Comparison of ENCODE assay signal across 25 cellular contexts in genomic region chr13:49407936-49408335, GRCh38.
"Had no signal": no experiment of that assay in that cellular context is flagged by ENCODE, and none has a peak within 500 bp of the region (broad histone marks: within the 10 kb centered on the region; RNA-seq: fewer than 3 reads in every experiment).

No MANE protein-coding gene starts in this region.

- H3K9me3 ChIP-seq: neutrophil, pancreas, prostate gland, right lobe of liver, thyroid gland had no signal

- H3K4me1 ChIP-seq: pancreas, prostate gland, right lobe of liver, thyroid gland, upper lobe of right lung, uterus had no signal

- DNase-seq: naive thymus-derived CD4-positive, alpha-beta T cell; natural killer cell; nucleus accumbens; pancreas; right cardiac atrium; right lobe of liver; stimulated activated CD4-positive, alpha-beta T cell treated with anti-CD3 and anti-CD28 coated beads, Interleukin-15, amount 100 ng/mL, for 24 hours; stimulated activated CD4-positive, alpha-beta T cell treated with anti-CD3 and anti-CD28 coated beads, Interleukin-2, amount 100 ng/mL, for 24 hours; stimulated activated CD4-positive, alpha-beta T cell treated with anti-CD3 and anti-CD28 coated beads, Interleukin-2, amount 100 ng/mL, for 48 hours; stimulated activated CD4-positive, alpha-beta T cell treated with anti-CD3 and anti-CD28 coated beads, Interleukin-4, amount 100 ng/mL, for 24 hours; stimulated activated naive CD4-positive, alpha-beta T cell; stimulated activated naive CD8-positive, alpha-beta T cell treated with anti-CD3 and anti-CD28 coated beads, Interleukin-15, amount 100 ng/mL, for 72 hours; stimulated activated naive CD8-positive, alpha-beta T cell treated with anti-CD3 and anti-CD28 coated beads, Interleukin-15, Interleukin-2, amounts not matched to agents 100 U/mL and 50 U/mL, for 24 hours; thyroid gland; upper lobe of right lung; uterus had no signal

- H3K36me3 Mint-ChIP-seq: stimulated activated effector memory CD8-positive, alpha-beta T cell treated with anti-CD3 and anti-CD28 coated beads, Interleukin-12 subunit alpha, Interleukin-12 subunit beta, amount 100 ng/mL, for 72 hours had no signal

- H3K4me3 ChIP-seq: pancreas, prostate gland, right lobe of liver, skin epidermis, thoracic aorta, thyroid gland, tibial nerve, upper lobe of right lung, uterus had no signal

- H3K36me3 ChIP-seq: neutrophil, pancreas, prostate gland, right lobe of liver, thoracic aorta, thyroid gland, upper lobe of right lung, uterus had no signal

- H3K4me3 Mint-ChIP-seq: naive thymus-derived CD4-positive, alpha-beta T cell; natural killer cell; nephron; neural crest cell; stimulated activated effector memory CD8-positive, alpha-beta T cell treated with anti-CD3 and anti-CD28 coated beads, Interleukin-12 subunit alpha, Interleukin-12 subunit beta, amount 100 ng/mL, for 72 hours; stimulated activated naive CD8-positive, alpha-beta T cell treated with anti-CD3 and anti-CD28 coated beads, Interleukin-15, amount 100 ng/mL, for 72 hours; type B pancreatic cell had no signal

- H3K27me3 ChIP-seq: neutrophil, pancreas, right lobe of liver, thyroid gland, tibial nerve, upper lobe of right lung, uterus had no signal

- H3K27ac Mint-ChIP-seq: naive thymus-derived CD4-positive, alpha-beta T cell; natural killer cell; nephron; stimulated activated effector memory CD8-positive, alpha-beta T cell treated with anti-CD3 and anti-CD28 coated beads, Interleukin-12 subunit alpha, Interleukin-12 subunit beta, amount 100 ng/mL, for 72 hours; stimulated activated naive CD8-positive, alpha-beta T cell treated with anti-CD3 and anti-CD28 coated beads, Interleukin-15, amount 100 ng/mL, for 72 hours; type B pancreatic cell had no signal

- H3K4me1 Mint-ChIP-seq: naive thymus-derived CD4-positive, alpha-beta T cell; natural killer cell; stimulated activated effector memory CD8-positive, alpha-beta T cell treated with anti-CD3 and anti-CD28 coated beads, Interleukin-12 subunit alpha, Interleukin-12 subunit beta, amount 100 ng/mL, for 72 hours; stimulated activated naive CD8-positive, alpha-beta T cell treated with anti-CD3 and anti-CD28 coated beads, Interleukin-15, amount 100 ng/mL, for 72 hours had no signal

- H3K27me3 Mint-ChIP-seq: stimulated activated naive CD8-positive, alpha-beta T cell treated with anti-CD3 and anti-CD28 coated beads, Interleukin-15, amount 100 ng/mL, for 72 hours; type B pancreatic cell had no signal

- H3K27ac ChIP-seq: neutrophil, pancreas, prostate gland, right lobe of liver, skin epidermis, thoracic aorta, thyroid gland, upper lobe of right lung, uterus had no signal
